Comparison of ENCODE assay signal across 8 cellular contexts in the genomic region with DNA sequence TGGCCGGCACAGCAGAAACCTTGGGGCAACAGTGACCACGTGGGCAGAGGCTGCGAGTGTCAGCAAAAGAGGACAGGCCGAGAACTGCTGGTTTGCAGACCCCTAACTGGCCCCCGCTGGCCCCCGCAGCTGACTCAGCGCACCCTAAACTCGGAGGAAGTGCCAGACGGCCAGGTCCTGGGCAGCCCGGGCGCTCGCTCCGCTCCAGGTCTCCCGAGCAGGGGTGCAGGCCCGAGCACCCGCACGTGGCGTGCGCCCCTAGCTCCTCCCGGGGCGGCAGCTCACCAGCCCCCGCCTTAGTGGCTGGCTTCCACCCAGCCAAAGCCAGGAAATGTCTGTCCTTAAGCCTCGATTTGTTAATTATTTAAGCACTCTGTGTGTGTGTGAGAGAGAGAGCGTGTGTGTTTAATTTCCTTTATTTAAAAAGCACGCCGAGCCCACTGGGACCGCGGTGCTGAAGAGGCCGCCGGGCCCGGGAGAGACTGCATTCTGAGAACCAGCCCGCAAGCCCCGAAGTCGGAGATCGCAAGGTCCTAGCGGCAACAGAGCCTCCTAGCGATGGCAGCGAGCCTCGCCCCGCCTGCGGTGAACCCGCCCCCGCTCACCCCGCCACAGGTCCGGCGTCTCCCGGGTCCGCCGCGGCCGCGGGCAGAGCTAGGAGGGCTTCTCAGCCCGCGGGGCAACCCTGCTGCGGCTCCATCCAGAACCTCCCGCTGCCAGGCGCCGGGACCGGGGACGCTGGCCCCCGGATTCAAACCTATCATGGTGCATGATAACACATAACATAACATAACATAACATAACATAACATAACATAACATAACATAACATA. TPM values are rescaled to one million over a fixed set of nuclear protein-coding genes. Genes with fewer than 3 reads are reported as not detected.
A peak's percentile ranks its signal among the peaks of the same experiment; 100 is the strongest.
DNase-seq lines count a peak whose midpoint lies in the region; ATAC-seq and TF ChIP-seq lines count a peak whose summit lies in the region.

No MANE protein-coding gene starts in this region.

- H3K27ac Mint-ChIP-seq in activated CD8-positive, alpha-beta T cell treated with anti-CD3 and anti-CD28 coated beads for 36 hours, result peak overlapping the region; percentile 82

- CTCF ChIA-PET in activated CD8-positive, alpha-beta T cell treated with anti-CD3 and anti-CD28 coated beads for 36 hours (lab: Charles Lee), result interaction anchor here (0.7 to 1.3 kb wide), 3 partner anchors 9 to 51 kb away, joined by 4 to 5 read pairs (median 5); no protein-coding TSS in a partner anchor

- peak overlapping the region; percentile 68 for H3K4me3 Mint-ChIP-seq in activated CD8-positive, alpha-beta T cell treated with anti-CD3 and anti-CD28 coated beads for 36 hours

- peak; percentile 47 for TF ChIP-seq CTCF in activated CD8-positive, alpha-beta T cell treated with anti-CD3 and anti-CD28 coated beads for 36 hours (IDR thresholded peaks at IDR 0.05)

- peak; percentile 92 for ATAC-seq in HG02884 (IDR thresholded peaks at IDR 0.05; ENCODE audit: unreplicated experiment)
- peak; percentile 81 for ATAC-seq in activated CD8-positive, alpha-beta T cell treated with anti-CD3 and anti-CD28 coated beads for 36 hours

- peaks cover 6% of the 10 kb centered on the region for H3K4me1 ChIP-seq in effector memory CD4-positive, alpha-beta T cell (ENCODE audit: control insufficient read depth, insufficient read depth, low read length, poor library complexity, severe bottlenecking)

- DNase-seq in NCI-H524 (lab: John Stamatoyannopoulos, UW), result peak; percentile 5 to 34
- no peak for DNase-seq in NCI-H524 treated with DMSO at 0.1 percent for 48 hours (lab: John Stamatoyannopoulos, UW)
- peak; percentile 58 for DNase-seq in NCI-H226
- DNase-seq in activated CD8-positive, alpha-beta T cell treated with anti-CD3 and anti-CD28 coated beads for 36 hours, result peak; percentile 80
- peak; percentile 21 to 35 (median 22) for DNase-seq in effector memory CD4-positive, alpha-beta T cell
- DNase-seq in medulla oblongata (ENCODE audit: extremely low spot score), result peak; percentile 68
- peak; percentile 39 to 57 (median 44) for DNase-seq in stimulated activated CD4-positive, alpha-beta T cell treated with anti-CD3 and anti-CD28 coated beads, TNF-alpha, amount 100 ng/mL, for 48 hours (ENCODE audit: low read depth in 3 of 3)

- no peaks in the 10 kb centered on the region for H3K9me3 ChIP-seq in effector memory CD4-positive, alpha-beta T cell (ENCODE audit: control insufficient read depth, low read length)

- no peaks in the 10 kb centered on the region for H3K9me3 Mint-ChIP-seq in activated CD8-positive, alpha-beta T cell treated with anti-CD3 and anti-CD28 coated beads for 36 hours

- peaks cover 5% of the 10 kb centered on the region for H3K27me3 Mint-ChIP-seq in activated CD8-positive, alpha-beta T cell treated with anti-CD3 and anti-CD28 coated beads for 36 hours

- peaks cover 26% of the 10 kb centered on the region for H3K4me1 Mint-ChIP-seq in activated CD8-positive, alpha-beta T cell treated with anti-CD3 and anti-CD28 coated beads for 36 hours (ENCODE audit: low read depth)

- H3K27ac ChIP-seq in effector memory CD4-positive, alpha-beta T cell (ENCODE audit: insufficient read depth, low read length, poor library complexity, severe bottlenecking), result peak overlapping the region; percentile 11

- H3K36me3 Mint-ChIP-seq in activated CD8-positive, alpha-beta T cell treated with anti-CD3 and anti-CD28 coated beads for 36 hours (ENCODE audit: low read depth), result no peaks in the 10 kb centered on the region

- peak overlapping the region; percentile 65 for H3K4me3 ChIP-seq in effector memory CD4-positive, alpha-beta T cell (ENCODE audit: insufficient read depth, low read depth, low read length, poor library complexity, severe bottlenecking)

- no peaks in the 10 kb centered on the region for H3K36me3 ChIP-seq in effector memory CD4-positive, alpha-beta T cell (ENCODE audit: control insufficient read depth, insufficient read depth, low read length)

- H3K27me3 ChIP-seq in effector memory CD4-positive, alpha-beta T cell (replicated peaks; ENCODE audit: control insufficient read depth, insufficient read depth, low read length, poor library complexity, severe bottlenecking), result no peaks in the 10 kb centered on the region

- POLR2A ChIA-PET in activated CD8-positive, alpha-beta T cell treated with anti-CD3 and anti-CD28 coated beads for 36 hours (lab: Charles Lee), result interaction anchor here (0.7 kb wide), 1 partner anchor 46 kb away, joined by 4 read pairs; the partner anchor contains the start of gene CDKN2AIP

- intact Hi-C loops in activated CD8-positive, alpha-beta T cell treated with anti-CD3 and anti-CD28 coated beads for 36 hours (cut with micrococcal nuclease), result no loop called here

RNA-seq across cellular contexts. Expression of gene CDKN2AIP, which starts 45.9 kb away (rescaled TPM):
- 10 to 100 TPM; 26.4 to 26.6 TPM for total RNA-seq in activated CD8-positive, alpha-beta T cell treated with anti-CD3 and anti-CD28 coated beads for 36 hours
